ENCODE assay signal across 14 cellular contexts in the genomic region with DNA sequence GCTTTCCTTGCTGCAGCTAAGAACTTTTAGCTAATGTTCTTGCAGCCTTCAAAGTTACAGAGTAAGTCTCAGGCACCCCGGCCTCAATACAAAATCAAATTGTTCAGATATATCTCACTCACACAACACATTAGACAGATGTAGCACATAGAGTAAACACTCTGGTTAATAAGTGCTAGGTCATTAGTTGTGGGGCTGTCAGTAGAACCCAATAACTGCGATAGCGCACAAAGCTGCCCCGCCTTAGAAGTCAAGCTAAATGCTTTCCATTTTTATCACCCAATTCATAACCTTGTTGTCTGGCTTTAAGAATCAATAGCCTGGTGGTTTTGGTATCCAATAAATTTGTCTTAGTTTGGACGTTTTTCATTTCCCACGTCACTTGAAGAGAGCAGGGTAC.
"Had no signal": no experiment of that assay in that cellular context is flagged by ENCODE, and none has a peak within 500 bp of the region (broad histone marks: within the 10 kb centered on the region; RNA-seq: fewer than 3 reads in every experiment).

No MANE protein-coding gene starts in this region.

- H3K4me3 Mint-ChIP-seq: activated CD4-positive, alpha-beta memory T cell treated with anti-CD3 and anti-CD28 coated beads for 36 hours; activated naive CD8-positive, alpha-beta T cell; dendritic cell treated with granulocyte-macrophage colony-stimulating factor and Interleukin-4, amounts not matched to agents 40 ng/mL and 50 ng/mL, for 4 days; naive thymus-derived CD4-positive, alpha-beta T cell; T-helper 2 cell treated with Interferon-gamma antibody and Interleukin-4, amounts not matched to agents 5 μg/mL and 100 μg/mL, for 36 hours had no signal

- H3K27ac Mint-ChIP-seq: activated CD4-positive, alpha-beta memory T cell treated with anti-CD3 and anti-CD28 coated beads for 36 hours; activated naive CD8-positive, alpha-beta T cell; dendritic cell treated with granulocyte-macrophage colony-stimulating factor and Interleukin-4, amounts not matched to agents 40 ng/mL and 50 ng/mL, for 4 days; naive thymus-derived CD4-positive, alpha-beta T cell; T-helper 2 cell treated with Interferon-gamma antibody and Interleukin-4, amounts not matched to agents 5 μg/mL and 100 μg/mL, for 36 hours had no signal

- DNase-seq: activated CD4-positive, alpha-beta memory T cell treated with anti-CD3 and anti-CD28 coated beads for 36 hours; activated T-cell treated with anti-CD3 and anti-CD28 coated beads for 4 hours; effector CD8-positive, alpha-beta T cell; hippocampal formation; mucosa of descending colon; naive thymus-derived CD4-positive, alpha-beta T cell; stimulated activated CD4-positive, alpha-beta T cell treated with anti-CD3 and anti-CD28 coated beads, Interleukin-12 subunit alpha, Interleukin-12 subunit beta, amount 100 ng/mL, for 4 hours; stimulated activated CD4-positive, alpha-beta T cell treated with anti-CD3 and anti-CD28 coated beads, Interleukin-1b, Interleukin-23, amount 100 ng/mL, for 48 hours; stimulated activated naive CD8-positive, alpha-beta T cell treated with anti-CD3 and anti-CD28 coated beads, Interleukin-15, Interleukin-2, amounts not matched to agents 100 U/mL and 50 U/mL, for 24 hours; trophoblast cell had no signal

- ATAC-seq: mucosa of descending colon; naive thymus-derived CD4-positive, alpha-beta T cell; stimulated activated naive CD8-positive, alpha-beta T cell treated with anti-CD3 and anti-CD28 coated beads, Interleukin-15, Interleukin-2, amounts not matched to agents 100 U/mL and 50 U/mL, for 24 hours had no signal

- H3K4me3 ChIP-seq: mucosa of descending colon had no signal

- H3K36me3 Mint-ChIP-seq: activated CD4-positive, alpha-beta memory T cell treated with anti-CD3 and anti-CD28 coated beads for 36 hours; activated naive CD8-positive, alpha-beta T cell; naive thymus-derived CD4-positive, alpha-beta T cell had no signal

- FAIRE-seq: TTC549 had no signal

- H3K9me3 ChIP-seq: mucosa of descending colon had no signal

- H3K27me3 Mint-ChIP-seq: activated CD4-positive, alpha-beta memory T cell treated with anti-CD3 and anti-CD28 coated beads for 36 hours; activated naive CD8-positive, alpha-beta T cell; dendritic cell treated with granulocyte-macrophage colony-stimulating factor and Interleukin-4, amounts not matched to agents 40 ng/mL and 50 ng/mL, for 4 days; naive thymus-derived CD4-positive, alpha-beta T cell had no signal
